ENCODE assay signal across 1 cellular context in genomic region chr3:23035927-23036640, GRCh38.
TF ChIP-seq lines count a peak whose summit lies in the region.

No MANE protein-coding gene starts in this region.

TF ChIP-seq in HepG2, 621 proteins besides CTCF, POLR2A, EP300 and RAD21 (continued from another document):
- no peak for TF ChIP-seq GMEB1 (CRISPR knock-in tag; IDR thresholded peaks at IDR 0.05; ENCODE audit: borderline replicate concordance)
- TF ChIP-seq KAT2B (IDR thresholded peaks at IDR 0.05; ENCODE audit: borderline replicate concordance, low read depth, low read length), result no peak
- TF ChIP-seq ZNF281 (CRISPR knock-in tag; IDR thresholded peaks at IDR 0.05; ENCODE audit: borderline replicate concordance), result peak; percentile 85
- TF ChIP-seq, protein P1, sequence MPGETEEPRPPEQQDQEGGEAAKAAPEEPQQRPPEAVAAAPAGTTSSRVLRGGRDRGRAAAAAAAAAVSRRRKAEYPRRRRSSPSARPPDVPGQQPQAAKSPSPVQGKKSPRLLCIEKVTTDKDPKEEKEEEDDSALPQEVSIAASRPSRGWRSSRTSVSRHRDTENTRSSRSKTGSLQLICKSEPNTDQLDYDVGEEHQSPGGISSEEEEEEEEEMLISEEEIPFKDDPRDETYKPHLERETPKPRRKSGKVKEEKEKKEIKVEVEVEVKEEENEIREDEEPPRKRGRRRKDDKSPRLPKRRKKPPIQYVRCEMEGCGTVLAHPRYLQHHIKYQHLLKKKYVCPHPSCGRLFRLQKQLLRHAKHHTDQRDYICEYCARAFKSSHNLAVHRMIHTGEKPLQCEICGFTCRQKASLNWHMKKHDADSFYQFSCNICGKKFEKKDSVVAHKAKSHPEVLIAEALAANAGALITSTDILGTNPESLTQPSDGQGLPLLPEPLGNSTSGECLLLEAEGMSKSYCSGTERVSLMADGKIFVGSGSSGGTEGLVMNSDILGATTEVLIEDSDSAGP (CRISPR knock-in tag; IDR thresholded peaks at IDR 0.05; ENCODE audit: borderline replicate concordance), result no peak
- no peak for TF ChIP-seq BORCS8-MEF2B (CRISPR knock-in tag; IDR thresholded peaks at IDR 0.05)
- no peak for TF ChIP-seq NR2F6 (IDR thresholded peaks at IDR 0.05)
- no peak for TF ChIP-seq NR2F6 (CRISPR knock-in tag; IDR thresholded peaks at IDR 0.05)
- peak; percentile 69; the same call in 1 of the 2 replicates for TF ChIP-seq ZNF292 (CRISPR knock-in tag; IDR thresholded peaks at IDR 0.05; ENCODE audit: borderline replicate concordance, low read depth)
